8 cellular contexts compared by ENCODE assay signal in genomic region chr19:5154129-5154798, GRCh38.
A peak's percentile ranks its signal among the peaks of the same experiment; 100 is the strongest.
DNase-seq lines count a peak whose midpoint lies in the region; ATAC-seq and TF ChIP-seq lines count a peak whose summit lies in the region.

No MANE protein-coding gene starts in this region.

- H3K27ac ChIP-seq in SU-DHL-6 (ENCODE audit: low read depth, low read length) (no peak overlapping the region), colonic mucosa (no peak overlapping the region)

- H3K9me3 ChIP-seq in SU-DHL-6 (ENCODE audit: insufficient read depth, low read length) (no peaks in the 10 kb centered on the region), colonic mucosa (no peaks in the 10 kb centered on the region)

- peak; percentile 18 for DNase-seq in NK-92 treated with Interleukin-12 subunit alpha and Interleukin-12 subunit beta, amount 100 ng/mL, for 24 hours (lab: John Stamatoyannopoulos, UW)
- DNase-seq in NK-92 (lab: John Stamatoyannopoulos, UW; ENCODE audit: unreplicated experiment) (no peak), colonic mucosa (peak; percentile 49), natural killer cell (no peak), NCI-H1930 (lab: John Stamatoyannopoulos, UW) (no peak), NCI-H1417 treated with DMSO at 0.1 percent for 48 hours (lab: John Stamatoyannopoulos, UW) (no peak)
- no peak for DNase-seq in activated T-helper 1 cell treated with anti-CD3 and anti-CD28 coated beads, Interleukin-12 subunit alpha, Interleukin-12 subunit beta, Interleukin-2, Interleukin-4 antibody, amounts not matched to agents 30 ng/mL and 10 ng/mL and 1 ng/mL, durations not matched to agents 14 hours and 24 hours and 36 hours (ENCODE audit: low spot score)

- no peaks in the 10 kb centered on the region for H3K4me1 ChIP-seq in colonic mucosa

- H3K4me3 ChIP-seq in SU-DHL-6 (ENCODE audit: insufficient read depth, low read length, poor library complexity, severe bottlenecking) = no peak overlapping the region
- no peak overlapping the region for H3K4me3 ChIP-seq in colonic mucosa

- H3K4me3 Mint-ChIP-seq in natural killer cell = no peak overlapping the region
- H3K4me3 Mint-ChIP-seq in activated T-helper 1 cell treated with anti-CD3 and anti-CD28 coated beads, Interleukin-12 subunit alpha, Interleukin-12 subunit beta, Interleukin-2, Interleukin-4 antibody, amounts not matched to agents 30 ng/mL and 10 ng/mL and 1 ng/mL, durations not matched to agents 14 hours and 24 hours and 36 hours = no peak overlapping the region

- H3F3A ChIP-seq in SU-DHL-6 (ENCODE audit: insufficient read depth) = no peaks in the 10 kb centered on the region

- H3K4me1 Mint-ChIP-seq in natural killer cell = no peaks in the 10 kb centered on the region
- H3K4me1 Mint-ChIP-seq in activated T-helper 1 cell treated with anti-CD3 and anti-CD28 coated beads, Interleukin-12 subunit alpha, Interleukin-12 subunit beta, Interleukin-2, Interleukin-4 antibody, amounts not matched to agents 30 ng/mL and 10 ng/mL and 1 ng/mL, durations not matched to agents 14 hours and 24 hours and 36 hours (ENCODE audit: low read depth) = no peaks in the 10 kb centered on the region

- no peak overlapping the region for H3K9ac ChIP-seq in SU-DHL-6 (ENCODE audit: low read length)
- H3K9ac ChIP-seq in colonic mucosa (ENCODE audit: low read depth in 2 of 2, low read length in 2 of 2) = no peak overlapping the region

- H3K27ac Mint-ChIP-seq in natural killer cell = no peak overlapping the region
- no peak overlapping the region for H3K27ac Mint-ChIP-seq in activated T-helper 1 cell treated with anti-CD3 and anti-CD28 coated beads, Interleukin-12 subunit alpha, Interleukin-12 subunit beta, Interleukin-2, Interleukin-4 antibody, amounts not matched to agents 30 ng/mL and 10 ng/mL and 1 ng/mL, durations not matched to agents 14 hours and 24 hours and 36 hours

- intact Hi-C loops in colonic mucosa (cut with DNase I) = loop anchor here (10.0 kb wide), 1 partner anchor 99 kb away; no protein-coding TSS in a partner anchor
- intact Hi-C loops in natural killer cell (cut with micrococcal nuclease) = loop anchor here (1.0 kb wide), 1 partner anchor 106 kb away; no protein-coding TSS in a partner anchor
- intact Hi-C loops in activated T-helper 1 cell treated with anti-CD3 and anti-CD28 coated beads, Interleukin-12 subunit alpha, Interleukin-12 subunit beta, Interleukin-2, Interleukin-4 antibody, amounts not matched to agents 30 ng/mL and 10 ng/mL and 1 ng/mL, durations not matched to agents 14 hours and 24 hours and 36 hours (cut with micrococcal nuclease) = loop anchor here (5.0 kb wide), 1 partner anchor 107 kb away; no protein-coding TSS in a partner anchor

- no peaks in the 10 kb centered on the region for H3K27me3 Mint-ChIP-seq in natural killer cell (ENCODE audit: low read depth in 2 of 2)
- no peaks in the 10 kb centered on the region for H3K27me3 Mint-ChIP-seq in activated T-helper 1 cell treated with anti-CD3 and anti-CD28 coated beads, Interleukin-12 subunit alpha, Interleukin-12 subunit beta, Interleukin-2, Interleukin-4 antibody, amounts not matched to agents 30 ng/mL and 10 ng/mL and 1 ng/mL, durations not matched to agents 14 hours and 24 hours and 36 hours (ENCODE audit: insufficient read depth)

- TF ChIP-seq CTCF in SU-DHL-6 (IDR thresholded peaks at IDR 0.05; ENCODE audit: insufficient read depth, low read length, poor library complexity, severe bottlenecking) (peak; percentile 63), colonic mucosa (IDR thresholded peaks at IDR 0.05) (peak; percentile 22), natural killer cell (IDR thresholded peaks at IDR 0.05) (peak; percentile 43)

- H3K27me3 ChIP-seq in SU-DHL-6 (ENCODE audit: low read length) (no peaks in the 10 kb centered on the region), colonic mucosa (no peaks in the 10 kb centered on the region)

- H3K36me3 ChIP-seq in SU-DHL-6 (ENCODE audit: low read length) = no peaks in the 10 kb centered on the region
- no peaks in the 10 kb centered on the region for H3K36me3 ChIP-seq in colonic mucosa

- H3K9me2 ChIP-seq in SU-DHL-6 (replicated peaks; ENCODE audit: insufficient read depth, low read length) = no peaks in the 10 kb centered on the region

- no peak overlapping the region for H3K4me2 ChIP-seq in SU-DHL-6 (ENCODE audit: low read depth, low read length, poor library complexity, severe bottlenecking)

- no peaks in the 10 kb centered on the region for H4K20me1 ChIP-seq in SU-DHL-6 (ENCODE audit: low read depth, low read length)

- no peak overlapping the region for H2AFZ ChIP-seq in SU-DHL-6 (ENCODE audit: low read depth, low read length, severe bottlenecking)

- ATAC-seq in natural killer cell = peak; percentile 47 to 77 (median 77)

- no peaks in the 10 kb centered on the region for H3K9me3 Mint-ChIP-seq in natural killer cell
- H3K9me3 Mint-ChIP-seq in activated T-helper 1 cell treated with anti-CD3 and anti-CD28 coated beads, Interleukin-12 subunit alpha, Interleukin-12 subunit beta, Interleukin-2, Interleukin-4 antibody, amounts not matched to agents 30 ng/mL and 10 ng/mL and 1 ng/mL, durations not matched to agents 14 hours and 24 hours and 36 hours = peaks cover 9% of the 10 kb centered on the region

- H3K36me3 Mint-ChIP-seq in natural killer cell = no peaks in the 10 kb centered on the region
- no peaks in the 10 kb centered on the region for H3K36me3 Mint-ChIP-seq in activated T-helper 1 cell treated with anti-CD3 and anti-CD28 coated beads, Interleukin-12 subunit alpha, Interleukin-12 subunit beta, Interleukin-2, Interleukin-4 antibody, amounts not matched to agents 30 ng/mL and 10 ng/mL and 1 ng/mL, durations not matched to agents 14 hours and 24 hours and 36 hours (ENCODE audit: low read depth)

- no peaks in the 10 kb centered on the region for H3K79me2 ChIP-seq in SU-DHL-6 (ENCODE audit: insufficient read depth, low read length)

Comparison
In these comparisons a context has a peak if more than half of its experiments do, and no peak if none do; other contexts are left out.
1. DNase-seq: peak in NK-92 treated with Interleukin-12 subunit alpha and Interleukin-12 subunit beta, amount 100 ng/mL, for 24 hours (single experiment) and colonic mucosa (single experiment); none in NK-92 (single experiment), natural killer cell (single experiment), NCI-H1930 (0 of 2), NCI-H1417 treated with DMSO at 0.1 percent for 48 hours (single experiment) and activated T-helper 1 cell treated with anti-CD3 and anti-CD28 coated beads, Interleukin-12 subunit alpha, Interleukin-12 subunit beta, Interleukin-2, Interleukin-4 antibody, amounts not matched to agents 30 ng/mL and 10 ng/mL and 1 ng/mL, durations not matched to agents 14 hours and 24 hours and 36 hours (single experiment).
2. Peak in every context shown above with its lines, with median percentiles within 50 percentile points of each other: CTCF ChIP-seq.